9 cellular contexts compared by ENCODE assay signal in genomic region chr13:23510979-23511735, GRCh38. TPM values are rescaled to one million over a fixed set of nuclear protein-coding genes. Genes with fewer than 3 reads are reported as not detected.
DNase-seq lines count a peak whose midpoint lies in the region; ATAC-seq, FAIRE-seq and TF ChIP-seq lines count a peak whose summit lies in the region.
"Had no signal": no experiment of that assay in that cellular context is flagged by ENCODE, and none has a peak within 500 bp of the region (broad histone marks: within the 10 kb centered on the region; RNA-seq: fewer than 3 reads in every experiment).

No MANE protein-coding gene starts in this region.

- H3K27ac ChIP-seq in neural progenitor cell = no peak overlapping the region

- H3K36me3 Mint-ChIP-seq in neural progenitor cell = peaks cover 2% of the 10 kb centered on the region

- no peaks in the 10 kb centered on the region for H3K36me3 ChIP-seq in neural progenitor cell

- no peak overlapping the region for H2AFZ ChIP-seq in neural progenitor cell (replicated peaks)

- no peak for TF ChIP-seq POLR2A in H54 (IDR thresholded peaks at IDR 0.05; ENCODE audit: low read depth, low read length)

- TF ChIP-seq CTCF in GM12865 (IDR thresholded peaks at IDR 0.05; ENCODE audit: insufficient read depth, low read depth, low read length, missing control alignments) (peak; percentile 47), neural progenitor cell (IDR thresholded peaks at IDR 0.05) (no peak)

- peak overlapping the region; percentile 31 for H3K27ac Mint-ChIP-seq in neural progenitor cell

- peaks cover 23% of the 10 kb centered on the region for H3K4me1 ChIP-seq in neural progenitor cell

- peaks cover 2% of the 10 kb centered on the region for H3F3A ChIP-seq in neural progenitor cell (ENCODE audit: low read depth)

- FAIRE-seq in HTR-8/SVneo (lab: Jason Lieb, UNC) = no peak
- no peak for FAIRE-seq in H54 (lab: Jason Lieb, UNC)

- H3K79me2 ChIP-seq in neural progenitor cell (ENCODE audit: low read depth) = no peaks in the 10 kb centered on the region

- H3K27me3 ChIP-seq in neural progenitor cell = no peaks in the 10 kb centered on the region

- peak; percentile 89 for DNase-seq in GM12865 (ENCODE audit: low read depth)
- DNase-seq in NAMALWA (ENCODE audit: low spot score) = peak; percentile 44
- peak; percentile 44 for DNase-seq in dermis blood vessel endothelial cell
- peak; percentile 54 for DNase-seq in neural progenitor cell (ENCODE audit: low spot score)
- DNase-seq in HTR-8/SVneo (ENCODE audit: insufficient read length, low spot score) = no peak
- DNase-seq in H54 (ENCODE audit: insufficient read length, low spot score) = no peak
- no peak for DNase-seq in UCSD-AML1 (lab: John Stamatoyannopoulos, UW; ENCODE audit: unreplicated experiment)

- H3K9me3 Mint-ChIP-seq in neural progenitor cell = peaks cover 4% of the 10 kb centered on the region

- ATAC-seq in HG03442 (IDR thresholded peaks at IDR 0.05; ENCODE audit: unreplicated experiment) = no peak

- no peaks in the 10 kb centered on the region for H4K20me1 ChIP-seq in neural progenitor cell (ENCODE audit: low read depth)

- no peak overlapping the region for H3K4me3 Mint-ChIP-seq in neural progenitor cell

- H3K4me3 ChIP-seq in GM12865 (ENCODE audit: low read depth, low read length) (no peak overlapping the region), neural progenitor cell (no peak overlapping the region)
- H3K4me3 ChIP-seq: lung had no signal

- peaks cover 30% of the 10 kb centered on the region for H3K4me1 Mint-ChIP-seq in neural progenitor cell

- H3K9ac ChIP-seq in neural progenitor cell = no peak overlapping the region

- H3K9me3 ChIP-seq in neural progenitor cell (ENCODE audit: low read depth) = no peaks in the 10 kb centered on the region

- peak overlapping the region; percentile 40 for H3K4me2 ChIP-seq in neural progenitor cell

- peaks cover 7% of the 10 kb centered on the region for H3K27me3 Mint-ChIP-seq in neural progenitor cell (ENCODE audit: insufficient read depth, low read depth)

RNA-seq across cellular contexts. Expression of gene TNFRSF19, which starts 59.1 kb away (rescaled TPM):
- total RNA-seq in dermis blood vessel endothelial cell (0.09 and 0.17 TPM in 2 replicates), neural progenitor cell (ENCODE audit: low replicate concordance) (21.4 and 31.7 TPM in 2 replicates)

Comparison
In these comparisons a context has a peak if more than half of its experiments do, and no peak if none do; other contexts are left out.
1. DNase-seq: peak in GM12865 (single experiment), NAMALWA (single experiment), dermis blood vessel endothelial cell (single experiment) and neural progenitor cell (single experiment); none in HTR-8/SVneo (single experiment), H54 (single experiment) and UCSD-AML1 (single experiment).
2. RNA of gene TNFRSF19, which starts 59.1 kb away (total RNA-seq): 21.4 to 31.7 TPM in neural progenitor cell; 0.09 to 0.17 TPM in dermis blood vessel endothelial cell; every median in the first group is over 10 times any median in the second.